In the genomic region with DNA sequence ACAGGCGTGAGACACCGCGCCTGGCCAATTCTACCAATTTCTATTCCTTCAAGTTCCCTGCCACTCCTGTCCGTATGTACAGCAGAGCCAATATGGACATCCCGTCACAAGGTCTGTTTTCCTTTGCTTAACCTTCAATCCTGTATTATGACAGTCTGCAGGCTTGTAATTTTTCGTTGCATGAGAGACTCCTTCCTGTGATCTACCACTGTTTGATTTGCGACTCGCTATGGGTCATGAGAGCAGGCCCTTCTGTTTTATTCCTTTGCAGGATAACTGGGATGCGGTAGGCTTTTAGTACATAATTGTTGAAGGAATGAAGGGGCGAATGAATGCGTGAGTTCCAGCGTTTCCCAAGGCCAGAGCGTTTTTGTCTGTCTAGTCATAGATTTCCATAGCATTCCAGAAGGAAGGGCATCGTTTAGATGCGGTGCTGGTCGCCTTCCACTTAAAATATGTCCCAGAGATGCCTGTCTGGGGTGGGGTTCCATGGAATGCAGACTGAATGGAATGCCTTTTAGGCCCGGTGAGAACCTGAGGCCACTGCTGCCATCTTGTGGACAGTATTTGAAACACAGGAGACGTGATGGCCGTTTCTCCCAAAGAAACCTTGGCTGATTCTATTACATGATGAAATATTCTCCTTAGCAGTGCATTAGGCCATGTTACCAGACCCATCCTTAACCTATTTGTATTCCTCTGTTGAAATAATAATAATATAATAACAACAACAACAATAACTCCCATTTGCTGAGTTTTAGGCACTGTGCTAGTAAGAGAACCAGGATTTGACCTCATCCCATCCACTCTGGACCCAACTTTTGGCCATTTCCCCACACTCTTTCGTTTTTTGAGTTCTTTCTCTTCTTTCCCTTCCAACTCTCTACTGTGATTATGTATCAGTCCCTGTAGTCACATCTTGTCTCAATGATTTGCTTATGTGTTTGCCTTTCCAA, we compare ENCODE assay signal across 8 cellular contexts.
DNase-seq lines count a peak whose midpoint lies in the region; ATAC-seq and TF ChIP-seq lines count a peak whose summit lies in the region.

No MANE protein-coding gene starts in this region.

- no peaks in the 10 kb centered on the region for H3K36me3 ChIP-seq in GM06990 (ENCODE audit: control insufficient read depth, insufficient read depth, low read length)
- H3K36me3 ChIP-seq in effector memory CD4-positive, alpha-beta T cell (ENCODE audit: control insufficient read depth, insufficient read depth, low read length) = no peaks in the 10 kb centered on the region

- H3K27ac ChIP-seq in 22Rv1 = no peak overlapping the region
- H3K27ac ChIP-seq in effector memory CD4-positive, alpha-beta T cell (ENCODE audit: insufficient read depth, low read length, poor library complexity, severe bottlenecking) = no peak overlapping the region

- no peaks in the 10 kb centered on the region for H3K27me3 ChIP-seq in GM06990 (replicated peaks; ENCODE audit: control insufficient read depth, insufficient read depth, low read length)
- no peaks in the 10 kb centered on the region for H3K27me3 ChIP-seq in effector memory CD4-positive, alpha-beta T cell (replicated peaks; ENCODE audit: control insufficient read depth, insufficient read depth, low read length, poor library complexity, severe bottlenecking)

- TF ChIP-seq CTCF in 22Rv1 (IDR thresholded peaks at IDR 0.05) (peak; percentile 89), GM06990 (IDR thresholded peaks at IDR 0.05; ENCODE audit: insufficient read depth, low read length, poor library complexity, severe bottlenecking) (peak; percentile 70)

- H3K9me3 ChIP-seq in effector memory CD4-positive, alpha-beta T cell (ENCODE audit: control insufficient read depth, low read length) = no peaks in the 10 kb centered on the region

- H3K4me1 ChIP-seq in effector memory CD4-positive, alpha-beta T cell (ENCODE audit: control insufficient read depth, insufficient read depth, low read length, poor library complexity, severe bottlenecking) = no peaks in the 10 kb centered on the region

- ATAC-seq in GM18519 (IDR thresholded peaks at IDR 0.05; ENCODE audit: low FRiP score, unreplicated experiment) = no peak

- no peak overlapping the region for H3K4me3 ChIP-seq in GM06990 (replicated peaks; ENCODE audit: low read depth, low read length)
- no peak overlapping the region for H3K4me3 ChIP-seq in effector memory CD4-positive, alpha-beta T cell (ENCODE audit: insufficient read depth, low read depth, low read length, poor library complexity, severe bottlenecking)

- DNase-seq in GM06990 (ENCODE audit: extremely low read depth, insufficient read length) (no peak), NCI-H2107 (lab: John Stamatoyannopoulos, UW) (peak; percentile 2), medulla oblongata (ENCODE audit: extremely low spot score) (peak; percentile 81)
- peak; percentile 41 for DNase-seq in activated CD4-positive, alpha-beta T cell treated with anti-CD3 and anti-CD28 coated beads, Interleukin-2, amount 50 U/mL, for 1 hour
- peak; percentile 2 to 31 (median 9) for DNase-seq in effector memory CD4-positive, alpha-beta T cell
- peak; percentile 3 to 16 for DNase-seq in stimulated activated CD8-positive, alpha-beta memory T cell treated with anti-CD3 and anti-CD28 coated beads, Interleukin-2, amount 100 ng/mL, for 1 hour (ENCODE audit: low read depth in 2 of 2)
